In the genomic region with DNA sequence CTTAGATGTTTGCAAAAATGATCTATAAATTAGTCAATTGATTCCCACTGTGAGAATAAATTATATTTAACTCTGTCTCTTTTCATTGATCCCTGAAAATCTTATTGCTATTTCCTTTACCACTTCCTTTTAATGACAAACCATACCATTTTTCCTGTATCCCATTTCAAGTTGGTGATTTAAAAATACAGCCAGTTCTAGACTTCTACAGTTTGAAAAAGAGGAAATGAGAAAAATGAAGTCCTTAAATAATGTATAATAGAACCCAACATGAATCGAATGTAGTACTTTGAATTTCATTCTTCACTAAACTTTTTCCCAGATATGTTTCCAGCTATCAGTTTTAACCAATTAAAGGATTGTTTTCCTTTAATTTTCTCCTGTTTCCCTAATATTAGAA, we compare ENCODE assay signal across 23 cellular contexts.
"Had no signal": no experiment of that assay in that cellular context is flagged by ENCODE, and none has a peak within 500 bp of the region (broad histone marks: within the 10 kb centered on the region; RNA-seq: fewer than 3 reads in every experiment).

No MANE protein-coding gene starts in this region.

- H3K4me1 ChIP-seq: colonic mucosa, left lung, parathyroid adenoma, stomach had no signal

- H3K9me3 ChIP-seq: colonic mucosa, heart left ventricle, left lung, stomach had no signal

- H3K36me3 ChIP-seq: brain microvascular endothelial cell had no signal

- H3K4me3 ChIP-seq: colonic mucosa, heart left ventricle, left lung, smooth muscle cell, stomach had no signal

- H3K27me3 ChIP-seq: brain microvascular endothelial cell, colonic mucosa, heart left ventricle, left lung, stomach had no signal

- DNase-seq: activated CD4-positive, alpha-beta T cell treated with anti-CD3 and anti-CD28 coated beads for 1 hour; activated CD8-positive, alpha-beta memory T cell treated with anti-CD3 and anti-CD28 coated beads for 24 hours; activated CD8-positive, alpha-beta memory T cell treated with anti-CD3 and anti-CD28 coated beads, Interleukin-2, amount 50 U/mL, for 48 hours; activated effector memory CD4-positive, alpha-beta T cell treated with anti-CD3 and anti-CD28 coated beads, Interleukin-2, amount 50 U/mL, for 16 hours; activated naive CD4-positive, alpha-beta T cell treated with anti-CD3 and anti-CD28 coated beads, Interleukin-2, amount 50 U/mL, for 16 hours; activated T-cell treated with anti-CD3 and anti-CD28 coated beads, Interleukin-2, amount 50 U/mL, for 72 hours; aorta; brain microvascular endothelial cell; colonic mucosa; erythroblast; foreskin melanocyte; heart left ventricle; kidney; left lung; midbrain; stimulated activated CD4-positive, alpha-beta T cell treated with anti-CD3 and anti-CD28 coated beads, Interleukin-4, amount 100 ng/mL, for 24 hours; stomach; trophoblast cell; WERI-Rb-1 had no signal

- H3K27ac ChIP-seq: brain microvascular endothelial cell, colonic mucosa, heart left ventricle, left lung, parathyroid adenoma, stomach, WERI-Rb-1 had no signal

- ATAC-seq: activated T-cell treated with anti-CD3 and anti-CD28 coated beads, Interleukin-2, amount 50 U/mL, for 72 hours; heart left ventricle; left lung; sciatic nerve; stimulated activated effector memory CD8-positive, alpha-beta T cell treated with anti-CD3 and anti-CD28 coated beads, Interleukin-12 subunit alpha, Interleukin-12 subunit beta, amount 100 ng/mL, for 72 hours had no signal
